ENCODE assay signal across 9 cellular contexts in genomic region chr2:51013060-51013746, GRCh38. TPM values are rescaled to one million over a fixed set of nuclear protein-coding genes. Genes with fewer than 3 reads are reported as not detected.
DNase-seq lines count a peak whose midpoint lies in the region; ATAC-seq and TF ChIP-seq lines count a peak whose summit lies in the region.
"Had no signal": no experiment of that assay in that cellular context is flagged by ENCODE, and none has a peak within 500 bp of the region (broad histone marks: within the 10 kb centered on the region; RNA-seq: fewer than 3 reads in every experiment).

No MANE protein-coding gene starts in this region.

- DNase-seq in AML-193 (lab: John Stamatoyannopoulos, UW) (peak; percentile 38 to 51), NCI-H146 treated with DMSO at 0.1 percent for 48 hours (lab: John Stamatoyannopoulos, UW; ENCODE audit: unreplicated experiment) (peak; percentile 99), RWPE2 (ENCODE audit: low spot score) (no peak), iris pigment epithelial cell (ENCODE audit: low read depth) (peak; percentile 1), vagina (ENCODE audit: extremely low spot score in 2 of 2) (no peak)

- TF ChIP-seq CTCF in RWPE2 (IDR thresholded peaks at IDR 0.05; ENCODE audit: poor library complexity, severe bottlenecking) = no peak
- no peak for TF ChIP-seq CTCF in vagina (IDR thresholded peaks at IDR 0.05)

- H3K4me1 ChIP-seq in RWPE2 (ENCODE audit: insufficient read depth, poor library complexity, severe bottlenecking) (no peaks in the 10 kb centered on the region), vagina (no peaks in the 10 kb centered on the region)

- H3K36me3 ChIP-seq in RWPE2 (ENCODE audit: low read depth) (no peaks in the 10 kb centered on the region), vagina (no peaks in the 10 kb centered on the region)

- no peak overlapping the region for H3K4me3 ChIP-seq in RWPE2 (ENCODE audit: severe bottlenecking)
- no peak overlapping the region for H3K4me3 ChIP-seq in vagina
- H3K4me3 ChIP-seq: skin epidermis had no signal

- ATAC-seq in RWPE2 (ENCODE audit: low read depth) (peak; percentile 69), GM18868 (IDR thresholded peaks at IDR 0.05; ENCODE audit: unreplicated experiment) (no peak), HG03469 (IDR thresholded peaks at IDR 0.05; ENCODE audit: unreplicated experiment) (no peak), GM21515 (IDR thresholded peaks at IDR 0.05; ENCODE audit: unreplicated experiment) (no peak)

- intact Hi-C loops in vagina (cut with DNase I) = no loop called here

- H3K9me3 ChIP-seq in RWPE2 (ENCODE audit: severe bottlenecking) (no peaks in the 10 kb centered on the region), vagina (no peaks in the 10 kb centered on the region)

- no peak for TF ChIP-seq POLR2A in vagina (IDR thresholded peaks at IDR 0.05)

- no peak overlapping the region for H3K27ac ChIP-seq in RWPE2 (ENCODE audit: poor library complexity, severe bottlenecking)
- no peak overlapping the region for H3K27ac ChIP-seq in vagina

- H3K27me3 ChIP-seq in RWPE2 (ENCODE audit: insufficient read depth, poor library complexity, severe bottlenecking) (no peaks in the 10 kb centered on the region), vagina (no peaks in the 10 kb centered on the region)

RNA-seq across cellular contexts. Expression of gene NRXN1, which starts 18.7 kb away (rescaled TPM):
- 9.8 TPM for total RNA-seq in vagina

Comparison
In these comparisons a context has a peak if more than half of its experiments do, and no peak if none do; other contexts are left out.
1. DNase-seq: peak in AML-193 (2 of 2), NCI-H146 treated with DMSO at 0.1 percent for 48 hours (single experiment) and iris pigment epithelial cell (single experiment); none in RWPE2 (single experiment) and vagina (0 of 2).